ENCODE assay signal across 8 cellular contexts in the genomic region with DNA sequence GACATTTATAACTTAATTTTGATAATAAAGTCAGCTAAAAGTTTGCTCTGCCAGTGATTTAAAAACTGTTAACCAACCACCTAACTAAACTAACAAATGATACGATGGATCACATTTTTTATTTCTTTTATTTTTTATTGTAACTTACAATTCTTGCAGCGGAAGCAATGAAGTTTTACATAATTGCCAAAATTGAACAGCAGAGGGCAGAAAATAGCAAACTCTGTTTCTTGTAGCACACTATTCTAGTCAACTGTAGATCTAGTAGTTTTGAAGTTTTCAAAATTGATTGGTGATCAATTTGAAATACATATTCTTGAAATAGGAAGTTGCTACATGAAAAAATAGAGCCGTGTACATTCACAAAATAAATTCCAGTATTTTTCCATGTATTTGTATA. TPM values are rescaled to one million over a fixed set of nuclear protein-coding genes. Genes with fewer than 3 reads are reported as not detected.
DNase-seq lines count a peak whose midpoint lies in the region; ATAC-seq, FAIRE-seq and TF ChIP-seq lines count a peak whose summit lies in the region.

No MANE protein-coding gene starts in this region.

- POLR2A ChIA-PET in AG04450 (lab: Yijun Ruan, JAX): no interaction called here

- peak; percentile 94 for FAIRE-seq in TTC549 (lab: Jason Lieb, UNC)
- peak; percentile 99 for FAIRE-seq in islet of Langerhans (lab: Jason Lieb, UNC)

- H3K4me3 Mint-ChIP-seq in GM23338: no peak overlapping the region
- no peak overlapping the region for H3K4me3 Mint-ChIP-seq in activated T-helper 2 cell treated with anti-CD3 and anti-CD28 coated beads, Interferon-gamma antibody, Interleukin-2, Interleukin-4, amounts not matched to agents 10 μg/mL and 5 μg/mL and 100 μg/mL, durations not matched to agents 14 hours and 24 hours and 36 hours (ENCODE audit: low read depth)

- H3K27me3 ChIP-seq in AG04450 (ENCODE audit: control insufficient read depth, insufficient read depth, low read length) (peaks cover 29% of the 10 kb centered on the region), GM23338 (ENCODE audit: insufficient read depth) (peaks cover 47% of the 10 kb centered on the region), colonic mucosa (peaks cover 27% of the 10 kb centered on the region)

- H3K9ac ChIP-seq in colonic mucosa (ENCODE audit: low read depth in 2 of 2, low read length in 2 of 2): no peak overlapping the region

- TF ChIP-seq CTCF in AG04450 (IDR thresholded peaks at IDR 0.05; ENCODE audit: low read depth, low read length): peak; percentile 61
- TF ChIP-seq CTCF in GM23338 (conservative IDR thresholded peaks at IDR 0.05; ENCODE audit: low read depth in 2 of 2): peak; percentile 51 to 69
- no peak for TF ChIP-seq CTCF in colonic mucosa (IDR thresholded peaks at IDR 0.05)

- H3K9me3 Mint-ChIP-seq in GM23338: no peaks in the 10 kb centered on the region
- no peaks in the 10 kb centered on the region for H3K9me3 Mint-ChIP-seq in activated T-helper 2 cell treated with anti-CD3 and anti-CD28 coated beads, Interferon-gamma antibody, Interleukin-2, Interleukin-4, amounts not matched to agents 10 μg/mL and 5 μg/mL and 100 μg/mL, durations not matched to agents 14 hours and 24 hours and 36 hours

- no peaks in the 10 kb centered on the region for H3K36me3 Mint-ChIP-seq in GM23338 (ENCODE audit: low read depth)
- H3K36me3 Mint-ChIP-seq in activated T-helper 2 cell treated with anti-CD3 and anti-CD28 coated beads, Interferon-gamma antibody, Interleukin-2, Interleukin-4, amounts not matched to agents 10 μg/mL and 5 μg/mL and 100 μg/mL, durations not matched to agents 14 hours and 24 hours and 36 hours (ENCODE audit: low read depth): no peaks in the 10 kb centered on the region

- CTCF ChIA-PET in AG04450 (lab: Charles Lee): interaction anchor here (1.0 to 3.0 kb wide), 7 partner anchors 13 to 1049 kb away, joined by 3 to 16 read pairs (median 6); no protein-coding TSS in a partner anchor

- no peak for DNase-seq in AG04450 (ENCODE audit: low read depth, low spot score)
- peak; percentile 40 for DNase-seq in GM23338 (ENCODE audit: low spot score)
- no peak for DNase-seq in activated CD4-positive, alpha-beta T cell treated with anti-CD3 and anti-CD28 coated beads, Interleukin-2, amount 50 U/mL, for 4 hours
- no peak for DNase-seq in colonic mucosa
- no peak for DNase-seq in activated T-helper 2 cell treated with anti-CD3 and anti-CD28 coated beads, Interferon-gamma antibody, Interleukin-2, Interleukin-4, amounts not matched to agents 10 μg/mL and 5 μg/mL and 100 μg/mL, durations not matched to agents 14 hours and 24 hours and 36 hours (ENCODE audit: low spot score)

- no peaks in the 10 kb centered on the region; the same call in 1 of the 2 replicates for H3K9me3 ChIP-seq in AG04450 (ENCODE audit: control insufficient read depth, insufficient read depth, low read length)
- no peaks in the 10 kb centered on the region for H3K9me3 ChIP-seq in colonic mucosa

- no peak overlapping the region for H2AFZ ChIP-seq in GM23338

- intact Hi-C loops in colonic mucosa (cut with DNase I): loop anchor here (2.0 kb wide), 1 partner anchor 759 kb away; no protein-coding TSS in a partner anchor
- intact Hi-C loops in activated T-helper 2 cell treated with anti-CD3 and anti-CD28 coated beads, Interferon-gamma antibody, Interleukin-2, Interleukin-4, amounts not matched to agents 10 μg/mL and 5 μg/mL and 100 μg/mL, durations not matched to agents 14 hours and 24 hours and 36 hours (cut with micrococcal nuclease): loop anchor here (2.0 kb wide), 1 partner anchor 761 kb away; no protein-coding TSS in a partner anchor

- H3K27ac ChIP-seq in AG04450 (ENCODE audit: low read depth, low read length) (no peak overlapping the region), GM23338 (ENCODE audit: low read depth) (no peak overlapping the region), colonic mucosa (no peak overlapping the region)

- no peaks in the 10 kb centered on the region for H3K9me2 ChIP-seq in GM23338 (ENCODE audit: insufficient read depth)

- H3K36me3 ChIP-seq in GM23338 (ENCODE audit: insufficient read depth): no peaks in the 10 kb centered on the region
- no peaks in the 10 kb centered on the region for H3K36me3 ChIP-seq in colonic mucosa

- H3F3A ChIP-seq in GM23338 (replicated peaks; ENCODE audit: low read depth): no peaks in the 10 kb centered on the region

- H3K4me3 ChIP-seq in AG04450 (ENCODE audit: low read depth, low read length): no peak overlapping the region
- no peak overlapping the region for H3K4me3 ChIP-seq in GM23338
- H3K4me3 ChIP-seq in colonic mucosa: no peak overlapping the region

- H3K79me2 ChIP-seq in GM23338 (replicated peaks; ENCODE audit: insufficient read depth): no peaks in the 10 kb centered on the region

- no peak overlapping the region for H3K27ac Mint-ChIP-seq in GM23338
- no peak overlapping the region for H3K27ac Mint-ChIP-seq in activated T-helper 2 cell treated with anti-CD3 and anti-CD28 coated beads, Interferon-gamma antibody, Interleukin-2, Interleukin-4, amounts not matched to agents 10 μg/mL and 5 μg/mL and 100 μg/mL, durations not matched to agents 14 hours and 24 hours and 36 hours

- peaks cover 37% of the 10 kb centered on the region for H3K27me3 Mint-ChIP-seq in GM23338 (ENCODE audit: insufficient read depth, low read depth, poor library complexity)
- H3K27me3 Mint-ChIP-seq in activated T-helper 2 cell treated with anti-CD3 and anti-CD28 coated beads, Interferon-gamma antibody, Interleukin-2, Interleukin-4, amounts not matched to agents 10 μg/mL and 5 μg/mL and 100 μg/mL, durations not matched to agents 14 hours and 24 hours and 36 hours (ENCODE audit: low read depth): peaks cover 16% of the 10 kb centered on the region

- no peak overlapping the region for H3K4me2 ChIP-seq in GM23338

- H3K4me1 ChIP-seq in GM23338 (ENCODE audit: insufficient read depth): peaks cover 14% of the 10 kb centered on the region
- no peaks in the 10 kb centered on the region for H3K4me1 ChIP-seq in colonic mucosa

- peaks cover 8% of the 10 kb centered on the region for H3K4me1 Mint-ChIP-seq in GM23338
- no peaks in the 10 kb centered on the region for H3K4me1 Mint-ChIP-seq in activated T-helper 2 cell treated with anti-CD3 and anti-CD28 coated beads, Interferon-gamma antibody, Interleukin-2, Interleukin-4, amounts not matched to agents 10 μg/mL and 5 μg/mL and 100 μg/mL, durations not matched to agents 14 hours and 24 hours and 36 hours (ENCODE audit: low read depth)

- no peak for ATAC-seq in GM23338
- no peak for ATAC-seq in HG03442 (IDR thresholded peaks at IDR 0.05; ENCODE audit: unreplicated experiment)

- peaks cover 7% of the 10 kb centered on the region for H4K20me1 ChIP-seq in GM23338 (replicated peaks; ENCODE audit: insufficient read depth)

TF ChIP-seq in GM23338, 12 proteins besides CTCF, POLR2A, EP300 and RAD21 (continues in another document):
- TF ChIP-seq, protein P1, sequence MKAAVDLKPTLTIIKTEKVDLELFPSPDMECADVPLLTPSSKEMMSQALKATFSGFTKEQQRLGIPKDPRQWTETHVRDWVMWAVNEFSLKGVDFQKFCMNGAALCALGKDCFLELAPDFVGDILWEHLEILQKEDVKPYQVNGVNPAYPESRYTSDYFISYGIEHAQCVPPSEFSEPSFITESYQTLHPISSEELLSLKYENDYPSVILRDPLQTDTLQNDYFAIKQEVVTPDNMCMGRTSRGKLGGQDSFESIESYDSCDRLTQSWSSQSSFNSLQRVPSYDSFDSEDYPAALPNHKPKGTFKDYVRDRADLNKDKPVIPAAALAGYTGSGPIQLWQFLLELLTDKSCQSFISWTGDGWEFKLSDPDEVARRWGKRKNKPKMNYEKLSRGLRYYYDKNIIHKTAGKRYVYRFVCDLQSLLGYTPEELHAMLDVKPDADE (IDR thresholded peaks at IDR 0.05): no peak
- TF ChIP-seq EZH2phosphoT487 (IDR thresholded peaks at IDR 0.05; ENCODE audit: unreplicated experiment) (no peak), ZNF331 (CRISPR knock-in tag; IDR thresholded peaks at IDR 0.05; ENCODE audit: low read depth) (no peak), CREB1 (CRISPR knock-in tag; IDR thresholded peaks at IDR 0.05; ENCODE audit: low read depth) (no peak), ZNF114 (CRISPR knock-in tag; IDR thresholded peaks at IDR 0.05) (no peak), POLR2AphosphoS5 (IDR thresholded peaks at IDR 0.05; ENCODE audit: low read depth) (no peak)

RNA-seq across cellular contexts. Expression of a gene that starts 2.8 kb away (rescaled TPM):
- polyA plus RNA-seq in AG04450 (2011; rRNA removed): not detected in 2 replicates
- polyA minus RNA-seq in AG04450 (2011; rRNA and poly(A)+ RNA removed): not detected in 2 replicates
- total RNA-seq in GM23338 (2014; rRNA removed; shearing (Covaris generic)): not detected in 2 replicates
- polyA plus RNA-seq in GM23338 (2016; fragmentation: Nextera tagmentation; extraction: Ambion mirVana): 0.19 TPM in 1 of 2 replicates, not detected in the other
- not detected for total RNA-seq in colonic mucosa
- not detected in 2 replicates for total RNA-seq in activated T-helper 2 cell treated with anti-CD3 and anti-CD28 coated beads, Interferon-gamma antibody, Interleukin-2, Interleukin-4, amounts not matched to agents 10 μg/mL and 5 μg/mL and 100 μg/mL, durations not matched to agents 14 hours and 24 hours and 36 hours
